Comparison of ENCODE assay signal across 12 cellular contexts in genomic region chr7:117264716-117265115, GRCh38. TPM values are rescaled to one million over a fixed set of nuclear protein-coding genes. Genes with fewer than 3 reads are reported as not detected.
"Had no signal": no experiment of that assay in that cellular context is flagged by ENCODE, and none has a peak within 500 bp of the region (broad histone marks: within the 10 kb centered on the region; RNA-seq: fewer than 3 reads in every experiment).

No MANE protein-coding gene starts in this region.

- H3K4me3 Mint-ChIP-seq: GM23338, H9, HFFc6 had no signal

- H3K4me2 ChIP-seq: GM23338 had no signal

- H2AFZ ChIP-seq: GM23248, GM23338 had no signal

- H3K9ac ChIP-seq: GM23248 had no signal

- DNase-seq: GM23248, GOT3, H7, H9, HCEC 1CT, HFFc6 had no signal

- H3K36me3 ChIP-seq: HAP-1 had no signal

- H3K4me3 ChIP-seq: GM23248, GM23338, HAP-1 had no signal

- H3K27ac Mint-ChIP-seq: GM23338, H9, HFFc6 had no signal

- H3K9me3 Mint-ChIP-seq: GM23338, H9, HFFc6 had no signal

- H3K9me3 ChIP-seq: HAP-1 had no signal

- ATAC-seq: GM23338, HCT116 had no signal

- H3K27ac ChIP-seq: GM23248 had no signal

- H3K4me1 Mint-ChIP-seq: GM23338, H9 had no signal

- FAIRE-seq: H1, H54 had no signal

RNA-seq across cellular contexts. Expression of gene WNT2, which starts 58.1 kb away (rescaled TPM):
- total RNA-seq: GM23338, H1, H4, H7, H9, HFFc6 had no signal
- polyA plus RNA-seq: GM23338, H1 had no signal
